Comparison of ENCODE assay signal across 6 cellular contexts in genomic region chr9:72915659-72916058, GRCh38. TPM values are rescaled to one million over a fixed set of nuclear protein-coding genes. Genes with fewer than 3 reads are reported as not detected.
"Had no signal": no experiment of that assay in that cellular context is flagged by ENCODE, and none has a peak within 500 bp of the region (broad histone marks: within the 10 kb centered on the region; RNA-seq: fewer than 3 reads in every experiment).

No MANE protein-coding gene starts in this region.

- H3K27ac ChIP-seq: HL-60 had no signal

- ATAC-seq: K562 had no signal

- H3K4me3 ChIP-seq: K562 had no signal

- FAIRE-seq: HTR-8/SVneo, K562 had no signal

- DNase-seq: IMR-90, KBM-7, KG1 had no signal

RNA-seq across cellular contexts. Expression of gene ALDH1A1, which starts 37.2 kb away (rescaled TPM):
- total RNA-seq: IMR-90 had no signal
- polyA plus RNA-seq: IMR-90 had no signal
